In genomic region chr5:157743163-157744054, GRCh38 we compare ENCODE assay signal across 8 cellular contexts. TPM values are rescaled to one million over a fixed set of nuclear protein-coding genes. Genes with fewer than 3 reads are reported as not detected.
DNase-seq lines count a peak whose midpoint lies in the region; ATAC-seq and TF ChIP-seq lines count a peak whose summit lies in the region.

LSM11 (plus strand) TSS chr5:157743712; CDS start chr5:157743751, 39 bp downstream.

- in situ Hi-C loops in astrocyte of the cerebellum (cut with HindIII; ENCODE audit: low sequenced_read_pairs): no loop called here

- intact Hi-C loops in sciatic nerve (cut with DNase I): no loop called here

- peak; percentile 100 for TF ChIP-seq CTCF in astrocyte of the cerebellum (IDR thresholded peaks at IDR 0.05; ENCODE audit: low read depth, low read length, missing control alignments)

- H3K4me3 ChIP-seq in astrocyte of the cerebellum (ENCODE audit: low read depth, low read length): peak within 1 kb of the TSS; percentile 65

- ATAC-seq in HG02938 (IDR thresholded peaks at IDR 0.05; ENCODE audit: unreplicated experiment): peak; percentile 86
- peak; percentile 95 for ATAC-seq in sciatic nerve

- peak; percentile 60 to 80 for DNase-seq in NCI-H524 (lab: John Stamatoyannopoulos, UW)
- no peak for DNase-seq in NCI-H524 treated with DMSO at 0.1 percent for 48 hours (lab: John Stamatoyannopoulos, UW)
- peak; percentile 75 for DNase-seq in NCI-H1694 treated with DMSO at 0.1 percent for 48 hours (lab: John Stamatoyannopoulos, UW)
- peak; percentile 75 for DNase-seq in T-helper 22 cell (ENCODE audit: low read depth)
- DNase-seq in astrocyte of the cerebellum (ENCODE audit: low read depth): peak; percentile 59
- peak; percentile 23 to 91 (median 75) for DNase-seq in hypothalamus (lab: John Stamatoyannopoulos, UW)
- peak; percentile 91 for DNase-seq in sciatic nerve (ENCODE audit: low spot score)

RNA-seq across cellular contexts. Expression of gene LSM11, which starts in this region (rescaled TPM):
- total RNA-seq in sciatic nerve: 3.4 TPM
